Comparison of ENCODE assay signal across 16 cellular contexts in the genomic region with DNA sequence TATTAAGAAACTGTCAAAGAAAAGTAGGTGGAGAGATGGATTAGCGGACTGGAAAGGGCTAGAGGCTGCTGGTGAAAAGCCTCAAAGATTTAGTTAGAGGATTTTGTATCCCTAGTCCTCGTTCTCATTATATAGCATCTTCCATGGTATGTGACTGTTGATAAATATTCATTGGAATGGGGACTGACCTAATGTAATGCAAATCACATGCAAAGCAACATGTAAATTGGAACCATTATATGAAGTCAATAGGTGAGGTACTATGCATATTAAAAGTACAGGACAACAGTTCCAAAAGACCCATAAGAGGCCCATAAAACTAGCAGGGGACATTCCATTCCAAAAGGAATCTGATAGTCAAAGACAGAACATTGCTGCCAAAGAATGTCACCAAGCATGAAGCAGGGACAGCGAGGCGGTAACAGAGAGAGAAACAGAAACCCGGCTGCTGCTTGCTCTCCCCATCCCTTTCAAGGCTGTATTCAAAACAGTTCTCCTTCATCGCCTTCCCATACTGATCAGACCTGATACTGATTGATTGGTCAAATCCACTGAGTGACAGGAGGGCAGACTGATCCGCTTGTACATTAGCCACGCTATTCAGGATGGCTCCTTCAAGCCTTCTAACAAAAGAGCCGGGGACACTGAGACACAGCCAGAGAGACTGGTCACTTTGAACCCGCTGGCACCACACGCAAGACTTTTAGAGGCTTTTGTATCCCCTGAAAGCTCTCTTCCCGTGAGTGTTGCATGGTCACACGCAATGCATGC. TPM values are rescaled to one million over a fixed set of nuclear protein-coding genes. Genes with fewer than 3 reads are reported as not detected.
A peak's percentile ranks its signal among the peaks of the same experiment; 100 is the strongest.
DNase-seq lines count a peak whose midpoint lies in the region; ATAC-seq and TF ChIP-seq lines count a peak whose summit lies in the region.
"Had no signal": no experiment of that assay in that cellular context is flagged by ENCODE, and none has a peak within 500 bp of the region (broad histone marks: within the 10 kb centered on the region; RNA-seq: fewer than 3 reads in every experiment).

No MANE protein-coding gene starts in this region.

- H2BK12ac ChIP-seq in H9 (ENCODE audit: insufficient read length, low read depth, low read length): no peak overlapping the region

- H4K91ac ChIP-seq in H9 (ENCODE audit: insufficient read length, low read depth, low read length): no peak overlapping the region

- no peak overlapping the region for H3K56ac ChIP-seq in H9 (ENCODE audit: insufficient read length, low read depth, low read length)

- no peaks in the 10 kb centered on the region; a peak in 1 of 5 replicates for H3K9me3 Mint-ChIP-seq in H9

- DNase-seq in H9 (no peak), WERI-Rb-1 (peak; percentile 23), fibroblast of lung (ENCODE audit: low read depth in 2 of 2) (no peak), prostate gland (ENCODE audit: low spot score) (peak; percentile 53), NCI-H524 (lab: John Stamatoyannopoulos, UW) (no peak), upper lobe of left lung (no peak), left lobe of liver (ENCODE audit: low spot score) (no peak)
- DNase-seq: Caco-2; CD4-positive, CD25-positive, alpha-beta regulatory T cell; DMS153; NCI-H1105; NCI-H187; NCI-H748 treated with DMSO at 0.1 percent for 48 hours; RPMI8226 had no signal

- no CpG with 5 or more reads among the region's 13 CpGs for WGBS in H9 (ENCODE audit: extremely low coverage, insufficient read length, low lambda C conversion rate)
- 76% methylated on average over 13 of the region's 13 CpGs for WGBS in prostate gland
- 75 to 85% methylated on average over 11 to 13 of the region's 13 CpGs for WGBS in upper lobe of left lung, 2 donors

- peak overlapping the region in 1 of 2 experiments; percentile 15; a peak in 2 of 5 replicates for H3K4me3 Mint-ChIP-seq in H9
- H3K4me3 Mint-ChIP-seq: B cell; CD4-positive, CD25-positive, alpha-beta regulatory T cell had no signal

- H3K4me3 ChIP-seq in WERI-Rb-1 (ENCODE audit: low read depth, low read length) (no peak overlapping the region), fibroblast of lung (replicated peaks in 1 of 4; ENCODE audit: control extremely low read depth in 1 of 4, insufficient read depth in 1 of 4, low read depth in 3 of 4, low read length in 4 of 4) (no peak overlapping the region), prostate gland (no peak overlapping the region), upper lobe of left lung (no peak overlapping the region)

- no peaks in the 10 kb centered on the region for H3K23me2 ChIP-seq in H9 (ENCODE audit: insufficient read length, low read depth, low read length, poor library complexity, severe bottlenecking)

- H3T11ph ChIP-seq in H9 (ENCODE audit: low read length): no peak overlapping the region

- H2BK120ac ChIP-seq in H9 (ENCODE audit: low read depth, low read length, poor library complexity, severe bottlenecking): no peak overlapping the region

- ATAC-seq in upper lobe of left lung (ENCODE audit: low FRiP score in 2 of 2): no peak
- no peak for ATAC-seq in left lobe of liver
- ATAC-seq: HCT116 had no signal

- H3K23ac ChIP-seq in H9 (ENCODE audit: insufficient read length, low read depth, low read length): no peak overlapping the region

- peaks cover 3% of the 10 kb centered on the region for H3K27me3 Mint-ChIP-seq in H9 (ENCODE audit: low read depth)
- H3K27me3 Mint-ChIP-seq: B cell; CD4-positive, CD25-positive, alpha-beta regulatory T cell had no signal

- H3K14ac ChIP-seq in H9 (ENCODE audit: insufficient read depth, low read length): no peak overlapping the region

- H3K36me3 ChIP-seq in WERI-Rb-1 (no peaks in the 10 kb centered on the region), fibroblast of lung (ENCODE audit: control insufficient read depth, insufficient read depth, low read length) (no peaks in the 10 kb centered on the region), prostate gland (no peaks in the 10 kb centered on the region), upper lobe of left lung (no peaks in the 10 kb centered on the region)

- TF ChIP-seq EP300 in upper lobe of left lung (IDR thresholded peaks at IDR 0.05): no peak

- H3K27ac ChIP-seq in H9 (ENCODE audit: insufficient read length, low read depth, low read length) (peak overlapping the region; percentile 4), WERI-Rb-1 (no peak overlapping the region), fibroblast of lung (ENCODE audit: insufficient read depth, low read length) (no peak overlapping the region), prostate gland (no peak overlapping the region), upper lobe of left lung (no peak overlapping the region)

- H2AFZ ChIP-seq in H9 (ENCODE audit: low read length): no peak overlapping the region
- H2AFZ ChIP-seq in fibroblast of lung (ENCODE audit: low read length): no peak overlapping the region

- no peaks in the 10 kb centered on the region for H3K79me1 ChIP-seq in H9 (ENCODE audit: insufficient read depth, low read depth, low read length, poor library complexity, severe bottlenecking)

- H3K4me2 ChIP-seq in H9 (ENCODE audit: insufficient read depth, insufficient read length, low read length): no peak overlapping the region
- H3K4me2 ChIP-seq in fibroblast of lung (ENCODE audit: extremely low read depth, insufficient read depth, low read length): no peak overlapping the region

- peaks cover 25% of the 10 kb centered on the region in 2 experiments for H3K4me1 Mint-ChIP-seq in H9
- H3K4me1 Mint-ChIP-seq: B cell had no signal

- H4K20me1 ChIP-seq in H9 (ENCODE audit: control insufficient read depth, insufficient read depth, insufficient read length): no peaks in the 10 kb centered on the region
- no peaks in the 10 kb centered on the region for H4K20me1 ChIP-seq in fibroblast of lung (ENCODE audit: control insufficient read depth, extremely low read depth, insufficient read depth, low read length)

- peak overlapping the region; percentile 1 for H4K5ac ChIP-seq in H9 (ENCODE audit: insufficient read length, low read depth, low read length)

- H2AK5ac ChIP-seq in H9 (ENCODE audit: insufficient read length, low read length): no peak overlapping the region

- H2BK15ac ChIP-seq in H9 (ENCODE audit: low read depth, low read length): no peak overlapping the region

- H3K27ac Mint-ChIP-seq in H9: peak overlapping the region in 2 of 3 experiments; percentile 8 to 95; a peak in 5 of 7 replicates
- H3K27ac Mint-ChIP-seq: B cell; CD4-positive, CD25-positive, alpha-beta regulatory T cell had no signal

- H3K9me3 ChIP-seq in H9 (ENCODE audit: control insufficient read depth, low read depth, low read length) (no peaks in the 10 kb centered on the region), WERI-Rb-1 (ENCODE audit: severe bottlenecking) (no peaks in the 10 kb centered on the region), fibroblast of lung (ENCODE audit: control insufficient read depth, insufficient read depth, low read depth, low read length) (no peaks in the 10 kb centered on the region), prostate gland (no peaks in the 10 kb centered on the region), upper lobe of left lung (no peaks in the 10 kb centered on the region)
- H3K9me3 ChIP-seq: Caco-2 had no signal

- H2BK20ac ChIP-seq in H9 (ENCODE audit: low read depth, low read length, poor library complexity, severe bottlenecking): no peak overlapping the region

- H3K79me2 ChIP-seq in H9 (ENCODE audit: insufficient read depth, low read length) (no peaks in the 10 kb centered on the region), fibroblast of lung (ENCODE audit: control insufficient read depth, insufficient read depth, low read length) (no peaks in the 10 kb centered on the region)

- no peak for TF ChIP-seq CTCF in H9 (conservative IDR thresholded peaks at IDR 0.05)
- no peak for TF ChIP-seq CTCF in WERI-Rb-1 (IDR thresholded peaks at IDR 0.05; ENCODE audit: low read depth, low read length)
- no peak for TF ChIP-seq CTCF in fibroblast of lung (conservative IDR thresholded peaks at IDR 0.05 in 1 of 2, IDR thresholded peaks at IDR 0.05 in 1 of 2; ENCODE audit: low read depth in 1 of 2, low read length in 2 of 2)
- no peak for TF ChIP-seq CTCF in prostate gland (IDR thresholded peaks at IDR 0.05)
- no peak for TF ChIP-seq CTCF in upper lobe of left lung (IDR thresholded peaks at IDR 0.05)

- no peak overlapping the region for H2BK5ac ChIP-seq in H9 (ENCODE audit: insufficient read length, low read length)

- H3K4me1 ChIP-seq in H9 (ENCODE audit: insufficient read depth, low read length) (peaks cover 16% of the 10 kb centered on the region; the same call in 1 of the 2 replicates), fibroblast of lung (ENCODE audit: control insufficient read depth, extremely low read depth, insufficient read depth, low read length) (no peaks in the 10 kb centered on the region), prostate gland (replicated peaks) (peaks cover 5% of the 10 kb centered on the region), upper lobe of left lung (no peaks in the 10 kb centered on the region)
- H3K4me1 ChIP-seq: Caco-2 had no signal

- intact Hi-C loops in prostate gland (cut with DNase I): no loop called here

- H3K27me3 ChIP-seq in H9 (ENCODE audit: insufficient read depth, low read length): no peaks in the 10 kb centered on the region
- no peaks in the 10 kb centered on the region for H3K27me3 ChIP-seq in WERI-Rb-1 (ENCODE audit: insufficient read depth, low read depth, severe bottlenecking)
- H3K27me3 ChIP-seq in fibroblast of lung (ENCODE audit: control insufficient read depth, insufficient read depth, low read length): no peaks in the 10 kb centered on the region
- H3K27me3 ChIP-seq in prostate gland (replicated peaks; ENCODE audit: insufficient read depth): no peaks in the 10 kb centered on the region
- no peaks in the 10 kb centered on the region for H3K27me3 ChIP-seq in upper lobe of left lung

- H3K36me3 Mint-ChIP-seq in H9 (ENCODE audit: insufficient read depth in 1 of 3, low read depth in 3 of 3): peaks cover 0 to 8% (median 1%) of the 10 kb centered on the region in 3 experiments; a peak in 3 of 7 replicates
- H3K36me3 Mint-ChIP-seq: CD4-positive, CD25-positive, alpha-beta regulatory T cell had no signal

- H3K4ac ChIP-seq in H9 (ENCODE audit: low read depth, low read length): no peak overlapping the region

- TF ChIP-seq POLR2A in prostate gland (IDR thresholded peaks at IDR 0.05) (no peak), upper lobe of left lung (IDR thresholded peaks at IDR 0.05) (no peak)

- no peak overlapping the region for H3K9ac ChIP-seq in H9 (ENCODE audit: extremely low read depth, insufficient read length, low read length)
- peak overlapping the region; percentile 16 for H3K9ac ChIP-seq in fibroblast of lung (ENCODE audit: insufficient read depth, low read length)

- no peak overlapping the region for H4K8ac ChIP-seq in H9 (replicated peaks; ENCODE audit: insufficient read length, low read depth, low read length)

- no peak overlapping the region for H3K18ac ChIP-seq in H9 (ENCODE audit: insufficient read length, low read depth, low read length)

RNA-seq across cellular contexts. Expression of gene SOX9, which starts 44.6 kb away (rescaled TPM):
- total RNA-seq in H9 (2021): 1.2 and 1.3 TPM in 2 replicates
- total RNA-seq in fibroblast of lung: 4.1 and 5.4 TPM in 2 replicates
- polyA plus RNA-seq in fibroblast of lung: 3.1 and 12.5 TPM in 2 replicates
- 6.2 and 20.5 TPM in 2 replicates for polyA plus RNA-seq in fibroblast of lung (2012)
- 2.3 and 5.8 TPM in 2 replicates for polyA minus RNA-seq in fibroblast of lung (ENCODE audit: low replicate concordance)
- 100 to 1,000 TPM in 1 of 2 donors, 10 to 100 TPM in 1; 92.8 to 204 TPM for total RNA-seq in prostate gland
- 10 to 100 TPM in 1 of 6 donors, 1 to 10 TPM in 5; 3.3 to 10.7 (median 4.3) TPM for total RNA-seq in upper lobe of left lung
- 2.1 TPM for total RNA-seq in left lobe of liver
- total RNA-seq: B cell; CD4-positive, CD25-positive, alpha-beta regulatory T cell had no signal
- polyA plus RNA-seq: CD4-positive, CD25-positive, alpha-beta regulatory T cell had no signal

Comparison
In these comparisons a context has a peak if more than half of its experiments do, and no peak if none do; other contexts are left out.
1. DNase-seq: peak in WERI-Rb-1 (single experiment) and prostate gland (single experiment); none in H9 (single experiment), fibroblast of lung (0 of 2), NCI-H524 (0 of 2), upper lobe of left lung (0 of 2) and left lobe of liver (single experiment).
2. RNA of gene SOX9, which starts 44.6 kb away (total RNA-seq): 92.8 to 204 TPM in prostate gland; 4.1 to 5.4 TPM in fibroblast of lung, 3.3 to 10.7 TPM in upper lobe of left lung, 2.1 TPM in left lobe of liver (single experiment) and 1.2 to 1.3 TPM in H9; every median in the first group is over 4 times any median in the second.